Comparison of ENCODE assay signal across 1 cellular context in genomic region chr7:129225206-129225930, GRCh38.
TF ChIP-seq lines count a peak whose summit lies in the region.

No MANE protein-coding gene starts in this region.

TF ChIP-seq in K562, 482 proteins besides CTCF, POLR2A, EP300 and RAD21 (continued from another document and continues in another):
- TF ChIP-seq, protein P1, sequence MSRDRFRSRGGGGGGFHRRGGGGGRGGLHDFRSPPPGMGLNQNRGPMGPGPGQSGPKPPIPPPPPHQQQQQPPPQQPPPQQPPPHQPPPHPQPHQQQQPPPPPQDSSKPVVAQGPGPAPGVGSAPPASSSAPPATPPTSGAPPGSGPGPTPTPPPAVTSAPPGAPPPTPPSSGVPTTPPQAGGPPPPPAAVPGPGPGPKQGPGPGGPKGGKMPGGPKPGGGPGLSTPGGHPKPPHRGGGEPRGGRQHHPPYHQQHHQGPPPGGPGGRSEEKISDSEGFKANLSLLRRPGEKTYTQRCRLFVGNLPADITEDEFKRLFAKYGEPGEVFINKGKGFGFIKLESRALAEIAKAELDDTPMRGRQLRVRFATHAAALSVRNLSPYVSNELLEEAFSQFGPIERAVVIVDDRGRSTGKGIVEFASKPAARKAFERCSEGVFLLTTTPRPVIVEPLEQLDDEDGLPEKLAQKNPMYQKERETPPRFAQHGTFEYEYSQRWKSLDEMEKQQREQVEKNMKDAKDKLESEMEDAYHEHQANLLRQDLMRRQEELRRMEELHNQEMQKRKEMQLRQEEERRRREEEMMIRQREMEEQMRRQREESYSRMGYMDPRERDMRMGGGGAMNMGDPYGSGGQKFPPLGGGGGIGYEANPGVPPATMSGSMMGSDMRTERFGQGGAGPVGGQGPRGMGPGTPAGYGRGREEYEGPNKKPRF (IDR thresholded peaks at IDR 0.05; ENCODE audit: low read depth, low read length), result no peak
- no peak for TF ChIP-seq TAF9B (IDR thresholded peaks at IDR 0.05; ENCODE audit: partially characterized antibody)
- no peak for TF ChIP-seq RUNX1 (IDR thresholded peaks at IDR 0.05; ENCODE audit: low read depth)
- TF ChIP-seq ARID1B (IDR thresholded peaks at IDR 0.05), result no peak
- TF ChIP-seq SRSF7 (optimal IDR thresholded peaks at IDR 0.05; ENCODE audit: low read depth, low read length), result no peak
- TF ChIP-seq BRCA1 (IDR thresholded peaks at IDR 0.05), result no peak
- 0 out of 2 replicates have a peak, but pooled peaks have one; percentile 28 for TF ChIP-seq BRCA1 (CRISPR knock-in tag; IDR thresholded peaks at IDR 0.05)
- TF ChIP-seq, protein P2, sequence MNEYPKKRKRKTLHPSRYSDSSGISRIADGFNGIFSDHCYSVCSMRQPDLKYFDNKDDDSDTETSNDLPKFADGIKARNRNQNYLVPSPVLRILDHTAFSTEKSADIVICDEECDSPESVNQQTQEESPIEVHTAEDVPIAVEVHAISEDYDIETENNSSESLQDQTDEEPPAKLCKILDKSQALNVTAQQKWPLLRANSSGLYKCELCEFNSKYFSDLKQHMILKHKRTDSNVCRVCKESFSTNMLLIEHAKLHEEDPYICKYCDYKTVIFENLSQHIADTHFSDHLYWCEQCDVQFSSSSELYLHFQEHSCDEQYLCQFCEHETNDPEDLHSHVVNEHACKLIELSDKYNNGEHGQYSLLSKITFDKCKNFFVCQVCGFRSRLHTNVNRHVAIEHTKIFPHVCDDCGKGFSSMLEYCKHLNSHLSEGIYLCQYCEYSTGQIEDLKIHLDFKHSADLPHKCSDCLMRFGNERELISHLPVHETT (CRISPR knock-in tag; conservative IDR thresholded peaks at IDR 0.05 in 1 of 2, IDR thresholded peaks at IDR 0.05 in 1 of 2), result 0 out of 4 replicates have a peak, but pooled peaks of 1 of the 2 experiments have one; percentile 43
- no peak for TF ChIP-seq PCBP2 (IDR thresholded peaks at IDR 0.05; ENCODE audit: low read depth, low read length, poor library complexity, severe bottlenecking)
- TF ChIP-seq ZNF785 (CRISPR knock-in tag; IDR thresholded peaks at IDR 0.05), result no peak
- TF ChIP-seq KLF13 (tag; IDR thresholded peaks at IDR 0.05; ENCODE audit: borderline replicate concordance, low read depth), result no peak
- no peak for TF ChIP-seq LARP7 (IDR thresholded peaks at IDR 0.05)
- TF ChIP-seq CHD1 (IDR thresholded peaks at IDR 0.05; ENCODE audit: low read length), result no peak
- no peak for TF ChIP-seq CBX8 (IDR thresholded peaks at IDR 0.05; ENCODE audit: borderline replicate concordance, extremely low read depth, low read depth, low read length, poor library complexity, severe bottlenecking)
- no peak for TF ChIP-seq PRPF4 (IDR thresholded peaks at IDR 0.05; ENCODE audit: insufficient read depth, low read depth, low read length, poor library complexity, severe bottlenecking)
- TF ChIP-seq, protein P3, sequence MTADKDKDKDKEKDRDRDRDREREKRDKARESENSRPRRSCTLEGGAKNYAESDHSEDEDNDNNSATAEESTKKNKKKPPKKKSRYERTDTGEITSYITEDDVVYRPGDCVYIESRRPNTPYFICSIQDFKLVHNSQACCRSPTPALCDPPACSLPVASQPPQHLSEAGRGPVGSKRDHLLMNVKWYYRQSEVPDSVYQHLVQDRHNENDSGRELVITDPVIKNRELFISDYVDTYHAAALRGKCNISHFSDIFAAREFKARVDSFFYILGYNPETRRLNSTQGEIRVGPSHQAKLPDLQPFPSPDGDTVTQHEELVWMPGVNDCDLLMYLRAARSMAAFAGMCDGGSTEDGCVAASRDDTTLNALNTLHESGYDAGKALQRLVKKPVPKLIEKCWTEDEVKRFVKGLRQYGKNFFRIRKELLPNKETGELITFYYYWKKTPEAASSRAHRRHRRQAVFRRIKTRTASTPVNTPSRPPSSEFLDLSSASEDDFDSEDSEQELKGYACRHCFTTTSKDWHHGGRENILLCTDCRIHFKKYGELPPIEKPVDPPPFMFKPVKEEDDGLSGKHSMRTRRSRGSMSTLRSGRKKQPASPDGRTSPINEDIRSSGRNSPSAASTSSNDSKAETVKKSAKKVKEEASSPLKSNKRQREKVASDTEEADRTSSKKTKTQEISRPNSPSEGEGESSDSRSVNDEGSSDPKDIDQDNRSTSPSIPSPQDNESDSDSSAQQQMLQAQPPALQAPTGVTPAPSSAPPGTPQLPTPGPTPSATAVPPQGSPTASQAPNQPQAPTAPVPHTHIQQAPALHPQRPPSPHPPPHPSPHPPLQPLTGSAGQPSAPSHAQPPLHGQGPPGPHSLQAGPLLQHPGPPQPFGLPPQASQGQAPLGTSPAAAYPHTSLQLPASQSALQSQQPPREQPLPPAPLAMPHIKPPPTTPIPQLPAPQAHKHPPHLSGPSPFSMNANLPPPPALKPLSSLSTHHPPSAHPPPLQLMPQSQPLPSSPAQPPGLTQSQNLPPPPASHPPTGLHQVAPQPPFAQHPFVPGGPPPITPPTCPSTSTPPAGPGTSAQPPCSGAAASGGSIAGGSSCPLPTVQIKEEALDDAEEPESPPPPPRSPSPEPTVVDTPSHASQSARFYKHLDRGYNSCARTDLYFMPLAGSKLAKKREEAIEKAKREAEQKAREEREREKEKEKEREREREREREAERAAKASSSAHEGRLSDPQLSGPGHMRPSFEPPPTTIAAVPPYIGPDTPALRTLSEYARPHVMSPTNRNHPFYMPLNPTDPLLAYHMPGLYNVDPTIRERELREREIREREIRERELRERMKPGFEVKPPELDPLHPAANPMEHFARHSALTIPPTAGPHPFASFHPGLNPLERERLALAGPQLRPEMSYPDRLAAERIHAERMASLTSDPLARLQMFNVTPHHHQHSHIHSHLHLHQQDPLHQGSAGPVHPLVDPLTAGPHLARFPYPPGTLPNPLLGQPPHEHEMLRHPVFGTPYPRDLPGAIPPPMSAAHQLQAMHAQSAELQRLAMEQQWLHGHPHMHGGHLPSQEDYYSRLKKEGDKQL (CRISPR knock-in tag; IDR thresholded peaks at IDR 0.05; ENCODE audit: borderline replicate concordance), result no peak
- no peak for TF ChIP-seq GABPA (tag; conservative IDR thresholded peaks at IDR 0.05; ENCODE audit: low read depth)
- TF ChIP-seq KAT2B (IDR thresholded peaks at IDR 0.05; ENCODE audit: low read depth, low read length), result no peak
- TF ChIP-seq ZNF354B (CRISPR knock-in tag; IDR thresholded peaks at IDR 0.05), result no peak
- TF ChIP-seq RBM34 (IDR thresholded peaks at IDR 0.05; ENCODE audit: borderline replicate concordance, insufficient read depth, low read length), result no peak
- TF ChIP-seq RBM14 (IDR thresholded peaks at IDR 0.05; ENCODE audit: borderline replicate concordance, insufficient read depth, low read depth, low read length), result no peak
- TF ChIP-seq, protein P4, sequence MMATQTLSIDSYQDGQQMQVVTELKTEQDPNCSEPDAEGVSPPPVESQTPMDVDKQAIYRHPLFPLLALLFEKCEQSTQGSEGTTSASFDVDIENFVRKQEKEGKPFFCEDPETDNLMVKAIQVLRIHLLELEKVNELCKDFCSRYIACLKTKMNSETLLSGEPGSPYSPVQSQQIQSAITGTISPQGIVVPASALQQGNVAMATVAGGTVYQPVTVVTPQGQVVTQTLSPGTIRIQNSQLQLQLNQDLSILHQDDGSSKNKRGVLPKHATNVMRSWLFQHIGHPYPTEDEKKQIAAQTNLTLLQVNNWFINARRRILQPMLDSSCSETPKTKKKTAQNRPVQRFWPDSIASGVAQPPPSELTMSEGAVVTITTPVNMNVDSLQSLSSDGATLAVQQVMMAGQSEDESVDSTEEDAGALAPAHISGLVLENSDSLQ (IDR thresholded peaks at IDR 0.05), result no peak
- TF ChIP-seq, protein P5, sequence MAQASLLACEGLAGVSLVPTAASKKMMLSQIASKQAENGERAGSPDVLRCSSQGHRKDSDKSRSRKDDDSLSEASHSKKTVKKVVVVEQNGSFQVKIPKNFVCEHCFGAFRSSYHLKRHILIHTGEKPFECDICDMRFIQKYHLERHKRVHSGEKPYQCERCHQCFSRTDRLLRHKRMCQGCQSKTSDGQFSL (CRISPR knock-in tag; IDR thresholded peaks at IDR 0.05), result no peak; the same call in 1 of the 2 replicates
- TF ChIP-seq, protein P5 (tag; IDR thresholded peaks at IDR 0.05), result no peak
- peak; percentile 83 for TF ChIP-seq MGA (IDR thresholded peaks at IDR 0.05)
- no peak for TF ChIP-seq PML (IDR thresholded peaks at IDR 0.05; ENCODE audit: low read length)
- 0 out of 2 replicates have a peak, but pooled peaks have one; percentile 55 for TF ChIP-seq HIVEP1 (CRISPR knock-in tag; IDR thresholded peaks at IDR 0.05)
- no peak for TF ChIP-seq ZKSCAN8 (CRISPR knock-in tag; IDR thresholded peaks at IDR 0.05)
- TF ChIP-seq FOXP1 (CRISPR knock-in tag; IDR thresholded peaks at IDR 0.05), result peak; percentile 2; the same call in 1 of the 2 replicates
- TF ChIP-seq, protein P6, sequence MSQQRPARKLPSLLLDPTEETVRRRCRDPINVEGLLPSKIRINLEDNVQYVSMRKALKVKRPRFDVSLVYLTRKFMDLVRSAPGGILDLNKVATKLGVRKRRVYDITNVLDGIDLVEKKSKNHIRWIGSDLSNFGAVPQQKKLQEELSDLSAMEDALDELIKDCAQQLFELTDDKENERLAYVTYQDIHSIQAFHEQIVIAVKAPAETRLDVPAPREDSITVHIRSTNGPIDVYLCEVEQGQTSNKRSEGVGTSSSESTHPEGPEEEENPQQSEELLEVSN (IDR thresholded peaks at IDR 0.05; ENCODE audit: borderline replicate concordance in 1 of 2, extremely low read depth in 1 of 2, insufficient read depth in 1 of 2, insufficient read length in 1 of 2, low read depth in 1 of 2, low read length in 1 of 2, poor library complexity in 1 of 2, severe bottlenecking in 1 of 2), result peak; percentile 24 to 25
- peak; percentile 35; the same call in 1 of the 2 replicates for TF ChIP-seq XRCC5 (IDR thresholded peaks at IDR 0.05; ENCODE audit: low read depth, low read length)
